ENCODE assay signal across 7 cellular contexts in the genomic region with DNA sequence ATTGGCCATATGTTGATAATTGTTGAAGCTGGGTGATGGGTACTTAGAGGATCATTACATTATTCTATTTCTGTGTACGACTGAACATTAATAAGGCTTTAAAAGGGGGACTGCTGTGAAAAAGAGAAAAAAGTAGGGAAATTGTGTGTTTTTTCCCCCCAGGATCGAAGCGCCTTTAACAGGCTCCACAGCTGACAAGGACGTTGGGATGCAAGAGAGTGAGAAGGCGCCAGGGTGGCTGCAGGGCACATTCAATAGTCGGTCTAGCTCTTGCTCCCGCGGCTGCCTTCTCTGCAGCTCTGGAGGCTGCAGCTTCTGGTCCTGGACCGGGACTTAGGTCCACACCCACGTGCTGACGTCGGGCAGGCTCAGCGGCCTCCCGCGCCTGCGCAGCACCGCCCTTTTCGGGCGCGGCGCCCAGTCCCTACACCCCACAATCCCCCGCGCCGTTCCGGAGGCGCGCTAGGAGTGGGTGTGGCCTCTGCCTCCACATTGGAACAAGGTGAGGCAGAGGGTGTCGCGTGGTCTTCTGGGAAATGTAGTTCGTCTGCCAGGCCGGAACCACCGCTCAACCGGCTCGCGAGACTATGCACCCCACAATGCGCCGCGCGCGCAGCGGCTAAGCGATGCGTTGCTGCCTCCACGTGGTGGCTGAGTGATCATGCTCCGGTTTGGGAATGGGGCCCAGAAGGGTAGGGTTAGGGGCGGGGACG. TPM values are rescaled to one million over a fixed set of nuclear protein-coding genes. Genes with fewer than 3 reads are reported as not detected.
A peak's percentile ranks its signal among the peaks of the same experiment; 100 is the strongest.
DNase-seq lines count a peak whose midpoint lies in the region; ATAC-seq and TF ChIP-seq lines count a peak whose summit lies in the region.

No MANE protein-coding gene starts in this region.

- H3K4me3 Mint-ChIP-seq in T-helper 2 cell treated with Interferon-gamma antibody and Interleukin-4, amounts not matched to agents 5 μg/mL and 100 μg/mL, for 36 hours, result peak overlapping the region; percentile 86

- H3K27me3 Mint-ChIP-seq in T-helper 2 cell treated with Interferon-gamma antibody and Interleukin-4, amounts not matched to agents 5 μg/mL and 100 μg/mL, for 36 hours (ENCODE audit: low read depth), result no peaks in the 10 kb centered on the region

- peak; percentile 82 for TF ChIP-seq CTCF in astrocyte of the cerebellum (IDR thresholded peaks at IDR 0.05; ENCODE audit: low read depth, low read length, missing control alignments)

- H3K4me3 ChIP-seq in astrocyte of the cerebellum (ENCODE audit: low read depth, low read length), result peak overlapping the region; percentile 30

- H3K4me1 Mint-ChIP-seq in T-helper 2 cell treated with Interferon-gamma antibody and Interleukin-4, amounts not matched to agents 5 μg/mL and 100 μg/mL, for 36 hours (ENCODE audit: low read depth), result peaks cover 25% of the 10 kb centered on the region

- peaks cover 5% of the 10 kb centered on the region for H3K36me3 Mint-ChIP-seq in T-helper 2 cell treated with Interferon-gamma antibody and Interleukin-4, amounts not matched to agents 5 μg/mL and 100 μg/mL, for 36 hours (ENCODE audit: low read depth)

- H3K9me3 Mint-ChIP-seq in T-helper 2 cell treated with Interferon-gamma antibody and Interleukin-4, amounts not matched to agents 5 μg/mL and 100 μg/mL, for 36 hours, result peaks cover 6% of the 10 kb centered on the region

- ATAC-seq in GM18499 (IDR thresholded peaks at IDR 0.05; ENCODE audit: insufficient read depth, unreplicated experiment), result peak; percentile 85
- peak; percentile 96 for ATAC-seq in HG02943 (IDR thresholded peaks at IDR 0.05; ENCODE audit: low read depth, unreplicated experiment)

- DNase-seq in NCI-H187 (lab: John Stamatoyannopoulos, UW), result peak; percentile 98 to 100
- peak; percentile 100 for DNase-seq in T-helper 2 cell treated with Interferon-gamma antibody and Interleukin-4, amounts not matched to agents 5 μg/mL and 100 μg/mL, for 36 hours (ENCODE audit: low spot score)
- peak; percentile 99 for DNase-seq in astrocyte of the cerebellum (ENCODE audit: low read depth)
- peak; percentile 99 for DNase-seq in hepatic stellate cell (ENCODE audit: low spot score)
- DNase-seq in renal cortical epithelial cell (ENCODE audit: low read depth), result peak; percentile 97

- in situ Hi-C loops in astrocyte of the cerebellum (cut with HindIII; ENCODE audit: low sequenced_read_pairs), result no loop called here

- peak overlapping the region; percentile 93 for H3K27ac Mint-ChIP-seq in T-helper 2 cell treated with Interferon-gamma antibody and Interleukin-4, amounts not matched to agents 5 μg/mL and 100 μg/mL, for 36 hours

RNA-seq across cellular contexts. Expression of gene LRFN3, which starts 4.9 kb away (rescaled TPM):
- 0.52 and 6.3 TPM in 2 replicates for total RNA-seq in renal cortical epithelial cell

RNA-seq across cellular contexts. Expression of gene TYROBP, which starts 23.2 kb away (rescaled TPM):
- not detected in 2 replicates for total RNA-seq in renal cortical epithelial cell

RNA-seq across cellular contexts. Expression of gene HCST, which starts 29.0 kb away (rescaled TPM):
- total RNA-seq in renal cortical epithelial cell, result not detected in 2 replicates

RNA-seq across cellular contexts. Expression of gene NFKBID, which starts 31.0 kb away (rescaled TPM):
- 4.2 and 8.7 TPM in 2 replicates for total RNA-seq in renal cortical epithelial cell

Comparison
In these comparisons a context has a peak if more than half of its experiments do, and no peak if none do; other contexts are left out.
1. Peak in every context shown above with its lines: DNase-seq, ATAC-seq and H3K4me3 ChIP-seq.